ENCODE assay signal across 22 cellular contexts in the genomic region with DNA sequence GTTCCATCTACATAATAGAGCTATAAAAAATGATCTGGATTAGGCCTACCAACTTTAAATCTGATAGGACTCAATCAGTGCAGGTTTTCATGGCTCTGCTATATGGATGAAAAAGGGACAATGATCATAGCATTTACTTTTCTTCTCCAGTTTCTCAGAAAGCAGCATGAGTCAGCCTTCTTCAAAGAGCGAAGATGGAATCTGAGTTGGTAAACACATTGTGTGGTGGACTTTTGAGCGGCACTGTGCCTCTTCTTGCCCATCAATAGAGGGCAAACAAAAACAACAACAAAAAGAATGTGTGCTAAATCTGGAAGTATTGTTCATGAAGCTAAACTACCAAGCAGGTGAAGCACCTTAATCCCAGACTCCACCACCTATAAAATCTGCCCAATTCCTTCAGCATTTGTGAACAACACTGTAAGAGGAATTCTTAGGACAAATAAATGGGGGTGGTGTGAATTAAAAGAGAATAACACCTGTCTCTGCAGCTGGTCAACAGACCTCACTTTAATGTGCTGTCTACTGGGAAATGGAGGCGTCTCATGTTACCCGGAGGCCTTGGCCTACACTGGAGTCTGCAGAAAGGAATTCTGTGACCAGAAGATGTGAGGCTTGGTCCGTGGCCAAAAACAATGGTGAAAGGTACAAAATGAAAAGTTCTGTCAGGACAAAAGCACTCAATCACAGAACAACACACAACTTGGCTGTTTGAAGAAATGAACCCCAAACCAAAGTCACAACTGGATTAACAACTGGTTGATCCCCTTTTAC.
A peak's percentile ranks its signal among the peaks of the same experiment; 100 is the strongest.
DNase-seq lines count a peak whose midpoint lies in the region; ATAC-seq, FAIRE-seq and TF ChIP-seq lines count a peak whose summit lies in the region.
"Had no signal": no experiment of that assay in that cellular context is flagged by ENCODE, and none has a peak within 500 bp of the region (broad histone marks: within the 10 kb centered on the region; RNA-seq: fewer than 3 reads in every experiment).

No MANE protein-coding gene starts in this region.

- H3K36me3 ChIP-seq in right atrium auricular region (no peaks in the 10 kb centered on the region), PC-3 (ENCODE audit: low read depth, low read length) (no peaks in the 10 kb centered on the region)
- H3K36me3 ChIP-seq: BLaER1 treated with 17β-estradiol and CSF1 and Interleukin-3, amounts not matched to agents 10 nM and 100 nM; cardiac muscle cell; sigmoid colon had no signal

- no peaks in the 10 kb centered on the region for H3K27me3 ChIP-seq in right atrium auricular region
- no peaks in the 10 kb centered on the region for H3K27me3 ChIP-seq in PC-3 (ENCODE audit: low read length)
- H3K27me3 ChIP-seq: BLaER1 treated with 17β-estradiol and CSF1 and Interleukin-3, amounts not matched to agents 10 nM and 100 nM; cardiac muscle cell; sigmoid colon had no signal

- no peak overlapping the region for H3K9ac ChIP-seq in PC-3 (ENCODE audit: low read length)
- H3K9ac ChIP-seq: BLaER1 treated with 17β-estradiol and CSF1 and Interleukin-3, amounts not matched to agents 10 nM and 100 nM; parathyroid adenoma had no signal

- no peaks in the 10 kb centered on the region for H3K9me2 ChIP-seq in PC-3 (replicated peaks; ENCODE audit: low read length)

- POLR2A ChIA-PET in PC-3 (lab: Charles Lee; ENCODE audit: unreplicated experiment) = no interaction called here

- peak; percentile 55 for FAIRE-seq in urothelium cell line (lab: Jason Lieb, UNC)
- FAIRE-seq: GM18507 had no signal

- no peak for TF ChIP-seq CTCF in right atrium auricular region (IDR thresholded peaks at IDR 0.05)
- TF ChIP-seq CTCF in PC-3 (conservative IDR thresholded peaks at IDR 0.05; ENCODE audit: low read depth, low read length) = no peak
- TF ChIP-seq CTCF in fibroblast of mammary gland (conservative IDR thresholded peaks at IDR 0.05; ENCODE audit: control insufficient read depth, insufficient read depth, low read depth, low read length) = no peak

- H3K27ac ChIP-seq in right atrium auricular region (no peak overlapping the region), PC-3 (ENCODE audit: low read length) (no peak overlapping the region)
- H3K27ac ChIP-seq: BLaER1 treated with 17β-estradiol and CSF1 and Interleukin-3, amounts not matched to agents 10 nM and 100 nM; cardiac muscle cell; HL-60; parathyroid adenoma; sigmoid colon had no signal

- no peak for ATAC-seq in Right ventricle myocardium inferior
- ATAC-seq in PC-3 = no peak
- ATAC-seq in HG03521 (IDR thresholded peaks at IDR 0.05; ENCODE audit: unreplicated experiment) = no peak
- ATAC-seq: activated CD8-positive, alpha-beta T cell treated with anti-CD3 and anti-CD28 coated beads for 36 hours; left lobe of liver had no signal

- H2AFZ ChIP-seq in PC-3 (ENCODE audit: low read length) = no peak overlapping the region
- H2AFZ ChIP-seq: parathyroid adenoma had no signal

- H3K9me3 ChIP-seq in right atrium auricular region = no peaks in the 10 kb centered on the region
- H3K9me3 ChIP-seq in PC-3 (ENCODE audit: low read length) = no peaks in the 10 kb centered on the region
- H3K9me3 ChIP-seq: BLaER1 treated with 17β-estradiol and CSF1 and Interleukin-3, amounts not matched to agents 10 nM and 100 nM; sigmoid colon had no signal

- CTCF ChIA-PET in PC-3 (lab: Charles Lee) = no interaction called here

- peak; percentile 25 for DNase-seq in Right ventricle myocardium inferior (ENCODE audit: missing footprints)
- DNase-seq in right atrium auricular region (ENCODE audit: low spot score) = no peak
- peak; percentile 25 for DNase-seq in PC-3
- DNase-seq in fibroblast of mammary gland (ENCODE audit: low read depth) = peak; percentile 26
- peak; percentile 64 for DNase-seq in urothelium cell line (ENCODE audit: low spot score)
- DNase-seq in NCI-H446 treated with DMSO at 0.1 percent for 48 hours (lab: John Stamatoyannopoulos, UW) = no peak
- no peak for DNase-seq in activated CD8-positive, alpha-beta memory T cell treated with anti-CD3 and anti-CD28 coated beads, Interleukin-2, amount 50 U/mL, for 48 hours
- DNase-seq: activated CD8-positive, alpha-beta T cell treated with anti-CD3 and anti-CD28 coated beads for 36 hours; activated gamma-delta T cell treated with Interleukin-2 at 50 U/mL for 16 hours; GDM1; GOT3; head of caudate nucleus; nephron progenitor cell; RPMI8226; sigmoid colon had no signal

- H4K20me1 ChIP-seq in PC-3 (ENCODE audit: low read length) = no peaks in the 10 kb centered on the region
- H4K20me1 ChIP-seq: BLaER1 treated with 17β-estradiol and CSF1 and Interleukin-3, amounts not matched to agents 10 nM and 100 nM had no signal

- H3K4me1 ChIP-seq in right atrium auricular region (no peaks in the 10 kb centered on the region), PC-3 (ENCODE audit: insufficient read depth, low read length) (peaks cover 25% of the 10 kb centered on the region)
- H3K4me1 ChIP-seq: parathyroid adenoma had no signal

- no peak overlapping the region for H3K4me3 ChIP-seq in right atrium auricular region
- H3K4me3 ChIP-seq in PC-3 (ENCODE audit: low read length) = no peak overlapping the region
- no peak overlapping the region for H3K4me3 ChIP-seq in fibroblast of mammary gland (ENCODE audit: control insufficient read depth, low read depth, low read length)
- H3K4me3 ChIP-seq: BLaER1 treated with 17β-estradiol and CSF1 and Interleukin-3, amounts not matched to agents 10 nM and 100 nM; cardiac muscle cell; sigmoid colon had no signal

- no peak overlapping the region for H3K4me2 ChIP-seq in PC-3 (ENCODE audit: low read length)
- H3K4me2 ChIP-seq: BLaER1 treated with 17β-estradiol and CSF1 and Interleukin-3, amounts not matched to agents 10 nM and 100 nM had no signal

- intact Hi-C loops in Right ventricle myocardium inferior (cut with DNase I) = no loop called here
- intact Hi-C loops in PC-3 (cut with micrococcal nuclease) = no loop called here

- H3F3A ChIP-seq in PC-3 (ENCODE audit: low read length, unreplicated experiment) = peaks cover 7% of the 10 kb centered on the region

- no peaks in the 10 kb centered on the region for H3K79me2 ChIP-seq in PC-3 (ENCODE audit: low read length)
- H3K79me2 ChIP-seq: parathyroid adenoma had no signal

- no TSS peak for BruUV-seq in PC-3 (replicated peaks; lab: Mats Ljungman, UMichigan)

Comparison
In these comparisons a context has a peak if more than half of its experiments do, and no peak if none do; other contexts are left out.
1. DNase-seq: peak in Right ventricle myocardium inferior (single experiment), PC-3 (single experiment), fibroblast of mammary gland (single experiment) and urothelium cell line (single experiment); none in right atrium auricular region (single experiment), NCI-H446 treated with DMSO at 0.1 percent for 48 hours (single experiment) and activated CD8-positive, alpha-beta memory T cell treated with anti-CD3 and anti-CD28 coated beads, Interleukin-2, amount 50 U/mL, for 48 hours (single experiment).